In the genomic region with DNA sequence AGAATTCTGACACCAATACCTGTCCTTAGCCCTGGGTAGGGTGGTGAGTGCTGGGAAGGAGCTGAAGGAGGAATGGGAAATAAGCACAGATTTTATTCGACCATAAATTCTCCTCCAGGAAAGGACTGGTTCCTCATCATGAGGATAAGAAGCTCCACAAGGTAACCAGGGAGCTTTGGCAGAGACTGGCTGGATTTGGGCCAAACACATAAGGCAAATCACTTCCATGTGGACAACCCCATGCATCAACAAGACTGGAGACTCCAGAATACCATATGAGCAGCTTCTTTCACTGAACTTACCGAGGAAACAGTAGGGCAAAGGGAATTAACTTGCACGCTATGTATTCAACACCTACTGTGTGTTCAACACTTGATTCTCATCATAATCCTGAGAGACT, we compare ENCODE assay signal across 20 cellular contexts.
"Had no signal": no experiment of that assay in that cellular context is flagged by ENCODE, and none has a peak within 500 bp of the region (broad histone marks: within the 10 kb centered on the region; RNA-seq: fewer than 3 reads in every experiment).

No MANE protein-coding gene starts in this region.

- H3K4me1 ChIP-seq: lower lobe of right lung, upper lobe of left lung had no signal

- H3K27ac Mint-ChIP-seq: activated CD4-positive, alpha-beta memory T cell treated with anti-CD3 and anti-CD28 coated beads, Interleukin-2, amount 10 ng/mL, durations not matched to agents 7 days and 5 days; activated CD4-positive, alpha-beta T cell treated with anti-CD3 and anti-CD28 coated beads, Interleukin-2, amount 10 ng/mL, durations not matched to agents 24 days and 14 days; brain; T-helper 2 cell treated with Interferon-gamma antibody and Interleukin-4, amounts not matched to agents 5 μg/mL and 100 μg/mL, for 36 hours had no signal

- H3K27me3 ChIP-seq: sigmoid colon, upper lobe of left lung had no signal

- H3K4me3 ChIP-seq: lower lobe of right lung, mucosa of descending colon, sigmoid colon, thoracic aorta, upper lobe of left lung had no signal

- H3K36me3 ChIP-seq: lower lobe of right lung, sigmoid colon, thoracic aorta, upper lobe of left lung had no signal

- DNase-seq: activated CD4-positive, alpha-beta memory T cell treated with anti-CD3 and anti-CD28 coated beads, Interleukin-2, amount 10 ng/mL, durations not matched to agents 7 days and 5 days; activated CD4-positive, alpha-beta T cell treated with anti-CD3 and anti-CD28 coated beads, Interleukin-2, amount 10 ng/mL, durations not matched to agents 24 days and 14 days; activated gamma-delta T cell; activated naive CD4-positive, alpha-beta T cell treated with anti-CD3 and anti-CD28 coated beads, Interleukin-2, amount 50 U/mL, for 16 hours; anterior cingulate cortex; effector memory CD4-positive, alpha-beta T cell; lower lobe of right lung; mesendoderm; mucosa of descending colon; posterior cingulate gyrus; sigmoid colon; stimulated activated CD4-positive, alpha-beta T cell treated with anti-CD3 and anti-CD28 coated beads, Interleukin-4, amount 100 ng/mL, for 1 hour; stimulated activated naive CD4-positive, alpha-beta T cell treated with Interleukin-2 at 50 U/mL for 16 hours; upper lobe of left lung had no signal

- ATAC-seq: activated CD4-positive, CD25-positive, alpha-beta regulatory T cell treated with anti-CD3 and anti-CD28 coated beads, Interleukin-2, amount 50 U/mL, for 24 hours; esophagus mucosa; lower lobe of right lung; mucosa of descending colon had no signal

- H3K9me3 ChIP-seq: lower lobe of right lung, mucosa of descending colon, sigmoid colon, thoracic aorta, upper lobe of left lung had no signal

- H3K9me3 Mint-ChIP-seq: activated CD4-positive, alpha-beta memory T cell treated with anti-CD3 and anti-CD28 coated beads, Interleukin-2, amount 10 ng/mL, durations not matched to agents 7 days and 5 days; activated CD4-positive, alpha-beta T cell treated with anti-CD3 and anti-CD28 coated beads, Interleukin-2, amount 10 ng/mL, durations not matched to agents 24 days and 14 days; brain; T-helper 2 cell treated with Interferon-gamma antibody and Interleukin-4, amounts not matched to agents 5 μg/mL and 100 μg/mL, for 36 hours had no signal

- H3K27ac ChIP-seq: lower lobe of right lung, thoracic aorta, upper lobe of left lung, VCaP had no signal
